ENCODE assay signal across 7 cellular contexts in the genomic region with DNA sequence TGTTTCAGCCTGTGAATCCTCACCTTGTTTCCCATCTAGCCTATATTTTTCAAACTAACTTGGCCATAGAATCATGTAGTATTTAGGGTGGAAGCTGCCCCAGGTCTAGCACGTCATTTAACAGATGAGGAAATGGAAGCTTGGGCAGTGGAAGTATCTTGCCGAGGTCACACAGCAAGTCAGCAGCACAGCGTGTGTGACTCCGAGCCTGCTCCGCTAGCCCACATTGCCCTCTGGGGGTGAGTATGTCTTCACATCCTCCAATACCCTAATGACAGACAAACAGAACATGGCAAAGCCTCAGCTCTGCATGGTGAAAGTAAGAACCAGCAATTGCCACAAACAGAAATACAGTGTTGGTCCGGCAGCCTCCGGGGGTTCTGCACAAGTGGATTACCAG. TPM values are rescaled to one million over a fixed set of nuclear protein-coding genes. Genes with fewer than 3 reads are reported as not detected.
DNase-seq lines count a peak whose midpoint lies in the region; ATAC-seq and TF ChIP-seq lines count a peak whose summit lies in the region.

No MANE protein-coding gene starts in this region.

- H3K4me1 ChIP-seq in left ventricle myocardium inferior = no peaks in the 10 kb centered on the region

- intact Hi-C loops in left ventricle myocardium inferior (cut with micrococcal nuclease) = no loop called here

- H3K9me3 ChIP-seq in left ventricle myocardium inferior (replicated peaks) = no peaks in the 10 kb centered on the region

- no peaks in the 10 kb centered on the region for H3K36me3 ChIP-seq in left ventricle myocardium inferior

- H3K4me3 ChIP-seq in left ventricle myocardium inferior = no peak overlapping the region

- no peak for TF ChIP-seq CTCF in left ventricle myocardium inferior (IDR thresholded peaks at IDR 0.05; ENCODE audit: borderline replicate concordance)

- no peak overlapping the region for H3K27ac ChIP-seq in left ventricle myocardium inferior (replicated peaks)

- ATAC-seq in GM21447 (IDR thresholded peaks at IDR 0.05; ENCODE audit: unreplicated experiment) (peak; percentile 57), GM21515 (IDR thresholded peaks at IDR 0.05; ENCODE audit: unreplicated experiment) (no peak)

- peaks cover 53% of the 10 kb centered on the region for H3K27me3 ChIP-seq in left ventricle myocardium inferior (ENCODE audit: low read depth)

- DNase-seq in NOMO-1 treated with DMSO at 0.1 percent for 48 hours (lab: John Stamatoyannopoulos, UW; ENCODE audit: unreplicated experiment) (peak; percentile 97), activated T-cell treated with anti-CD3 and anti-CD28 coated beads for 4 hours (peak; percentile 36), left ventricle myocardium inferior (peak; percentile 41), NCI-H446 treated with DMSO at 0.1 percent for 48 hours (lab: John Stamatoyannopoulos, UW) (no peak)
- DNase-seq in stimulated activated CD4-positive, alpha-beta T cell treated with anti-CD3 and anti-CD28 coated beads, Interleukin-2, amount 100 ng/mL, for 4 hours (ENCODE audit: low read depth) = peak; percentile 24

RNA-seq across cellular contexts. Expression of gene CCR5, which starts 2.2 kb away (rescaled TPM):
- total RNA-seq in left ventricle myocardium inferior = 0.22 TPM

RNA-seq across cellular contexts. Expression of gene CCR2, which starts 14.7 kb away (rescaled TPM):
- total RNA-seq in left ventricle myocardium inferior = 0.63 TPM

RNA-seq across cellular contexts. Expression of gene CCRL2, which starts 38.5 kb away (rescaled TPM):
- 1.5 TPM for total RNA-seq in left ventricle myocardium inferior
